21 cellular contexts compared by ENCODE assay signal in genomic region chr4:38005637-38006036, GRCh38. TPM values are rescaled to one million over a fixed set of nuclear protein-coding genes. Genes with fewer than 3 reads are reported as not detected.
A peak's percentile ranks its signal among the peaks of the same experiment; 100 is the strongest.
DNase-seq lines count a peak whose midpoint lies in the region; ATAC-seq and TF ChIP-seq lines count a peak whose summit lies in the region.
"Had no signal": no experiment of that assay in that cellular context is flagged by ENCODE, and none has a peak within 500 bp of the region (broad histone marks: within the 10 kb centered on the region; RNA-seq: fewer than 3 reads in every experiment).

No MANE protein-coding gene starts in this region.

- no TSS peak for BruUV-seq in Caco-2 (replicated peaks; lab: Mats Ljungman, UMichigan)

- H3K9me3 ChIP-seq in heart right ventricle (no peaks in the 10 kb centered on the region), parathyroid adenoma (ENCODE audit: control insufficient read depth, low read length) (no peaks in the 10 kb centered on the region), Caco-2 (no peaks in the 10 kb centered on the region)
- H3K9me3 ChIP-seq: A549, SK-N-SH, tibial nerve had no signal

- H3K36me3 Mint-ChIP-seq in Caco-2 (ENCODE audit: insufficient read depth, unreplicated experiment): no peaks in the 10 kb centered on the region

- ATAC-seq in heart right ventricle (peak in 5 of 8 donors; percentile 29 to 40 (median 34)), Right ventricle myocardium inferior (no peak), left ventricle myocardium superior (peak; percentile 46), HG02870 (IDR thresholded peaks at IDR 0.05; ENCODE audit: unreplicated experiment) (no peak)
- ATAC-seq: A549; activated CD8-positive, alpha-beta T cell treated with anti-CD3 and anti-CD28 coated beads for 36 hours had no signal

- peaks cover 30% of the 10 kb centered on the region for H3K79me2 ChIP-seq in parathyroid adenoma

- no peak overlapping the region for H3K4me3 Mint-ChIP-seq in Caco-2 (ENCODE audit: unreplicated experiment)
- H3K4me3 Mint-ChIP-seq: activated CD8-positive, alpha-beta T cell treated with anti-CD3 and anti-CD28 coated beads for 36 hours; activated naive CD8-positive, alpha-beta T cell had no signal

- 78 to 90% methylated on average over 3 of the region's 3 CpGs for WGBS in heart right ventricle, 2 donors

- TF ChIP-seq CTCF in heart right ventricle (IDR thresholded peaks at IDR 0.05) (no peak), parathyroid adenoma (IDR thresholded peaks at IDR 0.05) (no peak), Caco-2 (IDR thresholded peaks at IDR 0.05; ENCODE audit: insufficient read depth in 1 of 2, low read depth in 1 of 2, low read length in 1 of 2, severe bottlenecking in 1 of 2, unreplicated experiment in 1 of 2) (no peak)

- H3K4me3 ChIP-seq in heart right ventricle: no peak overlapping the region
- H3K4me3 ChIP-seq in parathyroid adenoma (ENCODE audit: low read depth, low read length): no peak overlapping the region
- H3K4me3 ChIP-seq in Caco-2 (ENCODE audit: low read depth, low read length): no peak overlapping the region
- H3K4me3 ChIP-seq: A549, tibial nerve had no signal

- peak overlapping the region; percentile 2 for H3K4me2 ChIP-seq in parathyroid adenoma (ENCODE audit: low read length)
- H3K4me2 ChIP-seq: A549, SK-N-SH had no signal

- H3K27me3 ChIP-seq in heart right ventricle (no peaks in the 10 kb centered on the region), parathyroid adenoma (ENCODE audit: control insufficient read depth, insufficient read depth, low read length) (no peaks in the 10 kb centered on the region), Caco-2 (replicated peaks; ENCODE audit: control insufficient read depth, insufficient read depth, low read length) (no peaks in the 10 kb centered on the region)
- H3K27me3 ChIP-seq: tibial nerve had no signal

- no peak overlapping the region for H2AFZ ChIP-seq in parathyroid adenoma

- H3K27ac Mint-ChIP-seq in Caco-2 (ENCODE audit: unreplicated experiment): no peak overlapping the region
- H3K27ac Mint-ChIP-seq: activated CD8-positive, alpha-beta T cell treated with anti-CD3 and anti-CD28 coated beads for 36 hours had no signal

- no peak for DNase-seq in heart right ventricle
- no peak for DNase-seq in Right ventricle myocardium inferior (ENCODE audit: missing footprints)
- DNase-seq in left ventricle myocardium superior: no peak
- DNase-seq in activated gamma-delta T cell (lab: John Stamatoyannopoulos, UW): no peak
- no peak for DNase-seq in Caco-2
- DNase-seq in germinal center (ENCODE audit: low spot score): no peak
- DNase-seq: activated CD8-positive, alpha-beta T cell treated with anti-CD3 and anti-CD28 coated beads for 36 hours; activated T-cell treated with anti-CD3 and anti-CD28 coated beads, Interleukin-2, amount 50 U/mL, for 1 hour; GOT3; kidney glomerular epithelial cell; NCI-H1436 treated with DMSO at 0.1 percent for 48 hours; right cardiac atrium; SK-N-SH; T-helper 9 cell had no signal

- H3K27ac ChIP-seq in heart right ventricle (peak overlapping the region in 2 of 10 donors; percentile 5), parathyroid adenoma (peak overlapping the region; percentile 86)
- H3K27ac ChIP-seq: A549 had no signal

- POLR2A ChIA-PET in Caco-2 (lab: Charles Lee): no interaction called here

- CTCF ChIA-PET in Caco-2 (lab: Charles Lee): no interaction called here

- H3K4me1 ChIP-seq in heart right ventricle: peaks cover 0 to 83% (median 52%) of the 10 kb centered on the region in 9 donors
- H3K4me1 ChIP-seq in parathyroid adenoma: peaks cover 39% of the 10 kb centered on the region
- no peaks in the 10 kb centered on the region; the same call in 1 of the 2 replicates for H3K4me1 ChIP-seq in Caco-2
- H3K4me1 ChIP-seq: A549 had no signal

- H3K9ac ChIP-seq in parathyroid adenoma: no peak overlapping the region
- H3K9ac ChIP-seq: SK-N-SH had no signal

- no peaks in the 10 kb centered on the region for H3K27me3 Mint-ChIP-seq in Caco-2 (ENCODE audit: insufficient read depth, unreplicated experiment)
- H3K27me3 Mint-ChIP-seq: activated CD8-positive, alpha-beta T cell treated with anti-CD3 and anti-CD28 coated beads for 36 hours; activated naive CD8-positive, alpha-beta T cell had no signal

- H3K4me1 Mint-ChIP-seq in Caco-2 (ENCODE audit: low read depth, unreplicated experiment): peaks cover 7% of the 10 kb centered on the region

- no peaks in the 10 kb centered on the region for H3K9me3 Mint-ChIP-seq in Caco-2 (ENCODE audit: unreplicated experiment)
- H3K9me3 Mint-ChIP-seq: activated CD8-positive, alpha-beta T cell treated with anti-CD3 and anti-CD28 coated beads for 36 hours had no signal

- intact Hi-C loops in heart right ventricle (cut with DNase I) (no loop called here), Right ventricle myocardium inferior (cut with DNase I) (no loop called here), left ventricle myocardium superior (cut with micrococcal nuclease) (no loop called here), Caco-2 (cut with micrococcal nuclease; ENCODE audit: unreplicated experiment) (no loop called here)

- H3K36me3 ChIP-seq in heart right ventricle: no peaks in the 10 kb centered on the region
- H3K36me3 ChIP-seq in parathyroid adenoma (ENCODE audit: control insufficient read depth, insufficient read depth, low read length): no peaks in the 10 kb centered on the region
- H3K36me3 ChIP-seq in Caco-2 (ENCODE audit: control insufficient read depth, insufficient read depth, low read length): no peaks in the 10 kb centered on the region
- H3K36me3 ChIP-seq: tibial nerve had no signal

RNA-seq across cellular contexts. Expression of gene PTTG2, which starts 45.4 kb away (rescaled TPM):
- total RNA-seq in heart right ventricle: 1 to 10 TPM in 1 of 10 donors, under 1 TPM in 7, not detected in 2; 0.55 to 1.0 (median 0.87) TPM
- polyA plus RNA-seq in heart right ventricle: 1 to 10 TPM; 1.2 to 1.6 TPM
- 0.38 TPM for total RNA-seq in Right ventricle myocardium inferior
- total RNA-seq in left ventricle myocardium superior: 1.0 TPM
- not detected in 2 replicates for total RNA-seq in Caco-2 (2022)
- total RNA-seq: activated CD8-positive, alpha-beta T cell treated with anti-CD3 and anti-CD28 coated beads for 36 hours; endothelial cell of umbilical vein; mesenteric fat pad had no signal
- polyA plus RNA-seq: A549, endothelial cell of umbilical vein, SK-N-SH had no signal

Comparison
In these comparisons a context has a peak if more than half of its experiments do, and no peak if none do; other contexts are left out.
1. ATAC-seq: peak in heart right ventricle (5 of 8) and left ventricle myocardium superior (single experiment); none in Right ventricle myocardium inferior (single experiment) and HG02870 (single experiment).